ENCODE assay signal across 1 cellular context in genomic region chr17:3679186-3680126, GRCh38.
TF ChIP-seq lines count a peak whose summit lies in the region.

No MANE protein-coding gene starts in this region.

TF ChIP-seq in K562, 482 proteins besides CTCF, POLR2A, EP300 and RAD21:
- TF ChIP-seq USF2 (CRISPR knock-in tag; IDR thresholded peaks at IDR 0.05) (no peak), TCF3 (CRISPR knock-in tag; IDR thresholded peaks at IDR 0.05) (no peak), ESRRA (IDR thresholded peaks at IDR 0.05; ENCODE audit: borderline replicate concordance, low read depth) (no peak), SRSF3 (IDR thresholded peaks at IDR 0.05; ENCODE audit: insufficient read depth, low read length) (no peak), HDAC6 (IDR thresholded peaks at IDR 0.05; ENCODE audit: low read depth, low read length) (no peak), MCM5 (IDR thresholded peaks at IDR 0.05; ENCODE audit: low read depth) (no peak), ZNF41 (CRISPR knock-in tag; conservative IDR thresholded peaks at IDR 0.05) (no peak), ZNF263 (CRISPR knock-in tag; IDR thresholded peaks at IDR 0.05; ENCODE audit: borderline replicate concordance) (peak; percentile 91), GTF2B (IDR thresholded peaks at IDR 0.05; ENCODE audit: extremely low read depth, insufficient read length) (no peak)
